In genomic region chr2:148643998-148644884, GRCh38 we compare ENCODE assay signal across 1 cellular context.
A peak's percentile ranks its signal among the peaks of the same experiment; 100 is the strongest.
TF ChIP-seq lines count a peak whose summit lies in the region.

Gene EPC2, plus strand, starts transcription at chr2:148644751. Its CDS starts 267 bp downstream, at chr2:148645018.

TF ChIP-seq in HepG2, 621 proteins besides CTCF, POLR2A, EP300 and RAD21 (continued from another document and continues in another):
- peak; percentile 60; the same call in 1 of the 2 replicates for TF ChIP-seq ZBTB4 (CRISPR knock-in tag; IDR thresholded peaks at IDR 0.05; ENCODE audit: borderline replicate concordance)
- TF ChIP-seq GABPB1 (CRISPR knock-in tag; IDR thresholded peaks at IDR 0.05) = peak; percentile 76; the same call in 1 of the 2 replicates
- peak; percentile 20; the same call in 1 of the 2 replicates for TF ChIP-seq ZNF160 (CRISPR knock-in tag; IDR thresholded peaks at IDR 0.05)
- TF ChIP-seq ADNP (CRISPR knock-in tag; IDR thresholded peaks at IDR 0.05) = no peak
- TF ChIP-seq ZNF839 (CRISPR knock-in tag; IDR thresholded peaks at IDR 0.05; ENCODE audit: borderline replicate concordance) = peak; percentile 73; the same call in 1 of the 2 replicates
- TF ChIP-seq ZNF644 (CRISPR knock-in tag; IDR thresholded peaks at IDR 0.05; ENCODE audit: low read depth) = no peak
- no peak for TF ChIP-seq ZNF576 (CRISPR knock-in tag; IDR thresholded peaks at IDR 0.05)
- TF ChIP-seq NFE2 (CRISPR knock-in tag; IDR thresholded peaks at IDR 0.05) = no peak
- TF ChIP-seq KLF6 (CRISPR knock-in tag; IDR thresholded peaks at IDR 0.05) = no peak
- peak; percentile 84 for TF ChIP-seq ZHX2 (IDR thresholded peaks at IDR 0.05; ENCODE audit: low read depth)
- TF ChIP-seq ZHX2 (CRISPR knock-in tag; IDR thresholded peaks at IDR 0.05; ENCODE audit: borderline replicate concordance) = no peak
- peak; percentile 10; the same call in 1 of the 2 replicates for TF ChIP-seq ZNF792 (CRISPR knock-in tag; IDR thresholded peaks at IDR 0.05)
- TF ChIP-seq GRHL1 (CRISPR knock-in tag; conservative IDR thresholded peaks at IDR 0.05) = no peak
- peak; percentile 5 for TF ChIP-seq TEAD3 (CRISPR knock-in tag; optimal IDR thresholded peaks at IDR 0.05; ENCODE audit: borderline replicate concordance)
- TF ChIP-seq KAT7 (CRISPR knock-in tag; IDR thresholded peaks at IDR 0.05; ENCODE audit: borderline replicate concordance) = no peak; the same call in 1 of the 2 replicates
- TF ChIP-seq MEIS1 (CRISPR knock-in tag; IDR thresholded peaks at IDR 0.05; ENCODE audit: borderline replicate concordance) = no peak; the same call in 1 of the 2 replicates
- TF ChIP-seq NFIC (IDR thresholded peaks at IDR 0.05; ENCODE audit: low read length) = no peak
- no peak for TF ChIP-seq DMTF1 (CRISPR knock-in tag; IDR thresholded peaks at IDR 0.05)
- 0 out of 2 replicates have a peak, but pooled peaks have one; percentile 17 for TF ChIP-seq PRDM10 (CRISPR knock-in tag; IDR thresholded peaks at IDR 0.05; ENCODE audit: low read depth)
- no peak for TF ChIP-seq ZNF557 (CRISPR knock-in tag; IDR thresholded peaks at IDR 0.05)
- TF ChIP-seq ZNF740 (CRISPR knock-in tag; IDR thresholded peaks at IDR 0.05) = peak; percentile 37; the same call in 1 of the 2 replicates
- TF ChIP-seq SALL1 (CRISPR knock-in tag; IDR thresholded peaks at IDR 0.05) = peak; percentile 69
- no peak for TF ChIP-seq GMEB2 (CRISPR knock-in tag; IDR thresholded peaks at IDR 0.05; ENCODE audit: low read depth)
- TF ChIP-seq CENPX (CRISPR knock-in tag; IDR thresholded peaks at IDR 0.05) = no peak
- TF ChIP-seq ZNF33B (CRISPR knock-in tag; IDR thresholded peaks at IDR 0.05) = peak; percentile 77; the same call in 1 of the 2 replicates
- peak; percentile 61; the same call in 1 of the 2 replicates for TF ChIP-seq ZGPAT (CRISPR knock-in tag; IDR thresholded peaks at IDR 0.05)
- TF ChIP-seq ZFP41 (CRISPR knock-in tag; IDR thresholded peaks at IDR 0.05; ENCODE audit: borderline replicate concordance) = no peak
- no peak for TF ChIP-seq SIX4 (CRISPR knock-in tag; IDR thresholded peaks at IDR 0.05)
- no peak for TF ChIP-seq ZFAT (CRISPR knock-in tag; conservative IDR thresholded peaks at IDR 0.05)
- TF ChIP-seq AKAP8 (CRISPR knock-in tag; IDR thresholded peaks at IDR 0.05) = peak; percentile 80
- peak; percentile 77 for TF ChIP-seq POLR2AphosphoS5 (IDR thresholded peaks at IDR 0.05; ENCODE audit: low read depth, low read length)
- TF ChIP-seq ZNF781 (CRISPR knock-in tag; IDR thresholded peaks at IDR 0.05; ENCODE audit: borderline replicate concordance, not compliant biosample characterization) = no peak
- TF ChIP-seq SNAPC5 (CRISPR knock-in tag; IDR thresholded peaks at IDR 0.05; ENCODE audit: borderline replicate concordance) = no peak; the same call in 1 of the 2 replicates
- no peak for TF ChIP-seq ZNF75D (CRISPR knock-in tag; IDR thresholded peaks at IDR 0.05; ENCODE audit: borderline replicate concordance)
- TF ChIP-seq ZNF232 (CRISPR knock-in tag; IDR thresholded peaks at IDR 0.05; ENCODE audit: borderline replicate concordance) = no peak
- no peak for TF ChIP-seq RCOR2 (CRISPR knock-in tag; IDR thresholded peaks at IDR 0.05)
